ENCODE assay signal across 8 cellular contexts in genomic region chr14:31950760-31951637, GRCh38.
A peak's percentile ranks its signal among the peaks of the same experiment; 100 is the strongest.
DNase-seq lines count a peak whose midpoint lies in the region; ATAC-seq, FAIRE-seq and TF ChIP-seq lines count a peak whose summit lies in the region.

No MANE protein-coding gene starts in this region.

- H3K4me1 ChIP-seq in left ventricle myocardium inferior (peaks cover 32% of the 10 kb centered on the region), small intestine (ENCODE audit: control insufficient read depth in 2 of 2, insufficient read depth in 1 of 2, low read depth in 1 of 2, low read length in 1 of 2) (peaks cover 3 to 5% of the 10 kb centered on the region in 2 donors)

- peak overlapping the region; percentile 69 for H3K27ac ChIP-seq in left ventricle myocardium inferior (replicated peaks)
- H3K27ac ChIP-seq in small intestine (ENCODE audit: low read depth in 1 of 2, low read length in 1 of 2) = peak overlapping the region in 1 of 2 donors; percentile 18

- no peak for TF ChIP-seq CTCF in left ventricle myocardium inferior (IDR thresholded peaks at IDR 0.05; ENCODE audit: borderline replicate concordance)

- DNase-seq in HuH-7 (ENCODE audit: low spot score) (peak; percentile 86), SHP77 treated with DMSO at 0.1 percent for 48 hours (lab: John Stamatoyannopoulos, UW) (peak; percentile 85), left ventricle myocardium inferior (peak; percentile 61), small intestine (peak; percentile 77)
- DNase-seq in stimulated activated CD4-positive, alpha-beta T cell treated with anti-CD3 and anti-CD28 coated beads, Interleukin-12 subunit alpha, Interleukin-12 subunit beta, amount 100 ng/mL, for 4 hours = no peak
- no peak for DNase-seq in activated CD4-positive, alpha-beta T cell treated with anti-CD3 and anti-CD28 coated beads, Interleukin-2, amount 50 U/mL, for 48 hours

- intact Hi-C loops in left ventricle myocardium inferior (cut with micrococcal nuclease) = no loop called here

- FAIRE-seq in small intestine (lab: Jason Lieb, UNC) = no peak

- H3K36me3 ChIP-seq in left ventricle myocardium inferior = no peaks in the 10 kb centered on the region
- H3K36me3 ChIP-seq in small intestine (ENCODE audit: control insufficient read depth in 2 of 2, insufficient read depth in 2 of 2, low read length in 2 of 2) = no peaks in the 10 kb centered on the region

- no peaks in the 10 kb centered on the region for H3K27me3 ChIP-seq in left ventricle myocardium inferior (ENCODE audit: low read depth)
- no peaks in the 10 kb centered on the region for H3K27me3 ChIP-seq in small intestine (ENCODE audit: control insufficient read depth in 2 of 2, insufficient read depth in 2 of 2, low read length in 2 of 2)

- ATAC-seq in GM18502 (IDR thresholded peaks at IDR 0.05; ENCODE audit: poor library complexity, unreplicated experiment) (no peak), GM18909 (IDR thresholded peaks at IDR 0.05; ENCODE audit: poor library complexity, unreplicated experiment) (no peak)

- H3K9me3 ChIP-seq in left ventricle myocardium inferior (replicated peaks) (no peaks in the 10 kb centered on the region), small intestine (ENCODE audit: control insufficient read depth, low read depth) (no peaks in the 10 kb centered on the region)

- 34 to 47% (median 39%) methylated on average over 18 to 19 of the region's 19 CpGs for WGBS in small intestine, 3 donors

- H3K4me3 ChIP-seq in left ventricle myocardium inferior = peak overlapping the region; percentile 3
- H3K4me3 ChIP-seq in small intestine (ENCODE audit: low read depth in 1 of 2, low read length in 2 of 2) = no peak overlapping the region

Comparison
In these comparisons a context has a peak if more than half of its experiments do, and no peak if none do; other contexts are left out.
1. DNase-seq: peak in HuH-7 (single experiment), SHP77 treated with DMSO at 0.1 percent for 48 hours (single experiment), left ventricle myocardium inferior (single experiment) and small intestine (single experiment); none in stimulated activated CD4-positive, alpha-beta T cell treated with anti-CD3 and anti-CD28 coated beads, Interleukin-12 subunit alpha, Interleukin-12 subunit beta, amount 100 ng/mL, for 4 hours (single experiment) and activated CD4-positive, alpha-beta T cell treated with anti-CD3 and anti-CD28 coated beads, Interleukin-2, amount 50 U/mL, for 48 hours (0 of 2).